ENCODE assay signal across 18 cellular contexts in the genomic region with DNA sequence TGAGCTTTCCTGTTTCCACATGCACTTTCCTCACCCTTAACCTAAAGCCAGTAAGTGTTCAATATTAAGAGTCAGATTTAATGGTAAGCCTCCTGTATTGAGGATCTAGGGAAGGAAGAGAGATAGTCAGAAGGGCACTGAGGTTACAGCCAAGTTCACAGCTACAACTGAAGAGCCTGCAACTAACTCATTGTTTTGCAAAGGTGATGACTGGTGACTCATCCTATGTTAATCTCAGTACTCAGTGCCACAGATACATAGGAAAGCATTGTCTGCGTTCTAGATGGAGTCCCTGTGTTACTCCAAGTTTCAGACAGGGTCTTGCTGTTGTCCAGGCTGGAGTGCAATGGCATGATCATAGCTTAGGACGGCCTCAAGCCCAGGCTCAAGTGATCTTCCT.
A peak's percentile ranks its signal among the peaks of the same experiment; 100 is the strongest.
DNase-seq lines count a peak whose midpoint lies in the region; ATAC-seq and TF ChIP-seq lines count a peak whose summit lies in the region.
"Had no signal": no experiment of that assay in that cellular context is flagged by ENCODE, and none has a peak within 500 bp of the region (broad histone marks: within the 10 kb centered on the region; RNA-seq: fewer than 3 reads in every experiment).

No MANE protein-coding gene starts in this region.

- no peaks in the 10 kb centered on the region for H3K4me1 ChIP-seq in NT2/D1 (ENCODE audit: insufficient read depth, insufficient read length)
- H3K4me1 ChIP-seq: Peyer's patch had no signal

- H3K9ac ChIP-seq in NT2/D1 (ENCODE audit: insufficient read length, low read depth): no peak overlapping the region
- H3K9ac ChIP-seq: GM23248 had no signal

- ATAC-seq in HG03354 (IDR thresholded peaks at IDR 0.05; ENCODE audit: poor library complexity, severe bottlenecking, unreplicated experiment) (no peak), HG03432 (IDR thresholded peaks at IDR 0.05; ENCODE audit: unreplicated experiment) (no peak)

- H3K4me3 ChIP-seq in H7 (ENCODE audit: insufficient read depth, low read depth, low read length): no peak overlapping the region
- no peak overlapping the region for H3K4me3 ChIP-seq in NT2/D1 (ENCODE audit: insufficient read length, low read depth)
- H3K4me3 ChIP-seq in epithelial cell of esophagus (ENCODE audit: low read length): no peak overlapping the region
- H3K4me3 ChIP-seq: GM23248, Peyer's patch had no signal

- TF ChIP-seq CTCF in epithelial cell of esophagus (IDR thresholded peaks at IDR 0.05; ENCODE audit: insufficient read depth, low read depth, low read length, missing control alignments): no peak

- H3K27me3 ChIP-seq in H7 (ENCODE audit: control insufficient read depth, insufficient read depth, low read length): no peaks in the 10 kb centered on the region
- H3K27me3 ChIP-seq in NT2/D1 (ENCODE audit: insufficient read depth, insufficient read length): no peaks in the 10 kb centered on the region
- H3K27me3 ChIP-seq: Peyer's patch had no signal

- H3K36me3 ChIP-seq in H7 (replicated peaks; ENCODE audit: control insufficient read depth, insufficient read depth, low read length): no peaks in the 10 kb centered on the region
- H3K36me3 ChIP-seq in NT2/D1 (ENCODE audit: insufficient read depth, insufficient read length, low read length): no peaks in the 10 kb centered on the region
- H3K36me3 ChIP-seq: Peyer's patch had no signal

- no peaks in the 10 kb centered on the region for H3K9me3 ChIP-seq in NT2/D1 (ENCODE audit: insufficient read depth, low read length)
- H3K9me3 ChIP-seq: Peyer's patch had no signal

- DNase-seq in H7: peak; percentile 13
- peak; percentile 52 for DNase-seq in NT2/D1 (ENCODE audit: low read depth, low spot score)
- DNase-seq in epithelial cell of esophagus (ENCODE audit: low read depth): peak; percentile 2
- peak; percentile 63 for DNase-seq in iPS-NIHi7 (ENCODE audit: extremely low spot score)
- DNase-seq in GM19240 (ENCODE audit: insufficient read length, low spot score): no peak
- DNase-seq in AML-193 (lab: John Stamatoyannopoulos, UW): no peak
- DNase-seq: CD4-positive, CD25-positive, alpha-beta regulatory T cell; DMS79; GM23248; KBM-7; NCI-H1105; NCI-H2029 treated with DMSO at 0.1 percent for 48 hours; NCI-H2171 treated with DMSO at 0.1 percent for 48 hours; NCI-H524 treated with DMSO at 0.1 percent for 48 hours; NCI-H82; Peyer's patch had no signal

Comparison
In these comparisons a context has a peak if more than half of its experiments do, and no peak if none do; other contexts are left out.
1. DNase-seq: peak in H7 (single experiment), NT2/D1 (single experiment), epithelial cell of esophagus (single experiment) and iPS-NIHi7 (single experiment); none in GM19240 (single experiment) and AML-193 (0 of 2).